8 cellular contexts compared by ENCODE assay signal in genomic region chr14:93115920-93116675, GRCh38. TPM values are rescaled to one million over a fixed set of nuclear protein-coding genes. Genes with fewer than 3 reads are reported as not detected.
DNase-seq lines count a peak whose midpoint lies in the region; ATAC-seq and TF ChIP-seq lines count a peak whose summit lies in the region.

Gene ITPK1 (minus strand): TSS chr14:93115925. CDS start chr14:93115163, 762 bp downstream.

- TSS peak; percentile 65 for BruUV-seq in Calu3 (replicated peaks; lab: Mats Ljungman, UMichigan)

- ATAC-seq in GM19397 (IDR thresholded peaks at IDR 0.05; ENCODE audit: unreplicated experiment) (peak; percentile 54), HG03469 (IDR thresholded peaks at IDR 0.05; ENCODE audit: unreplicated experiment) (peak; percentile 19), SK-N-SH treated with all-trans-retinoic acid at 6 μM for 48 hours (peak; percentile 65)

- H3K36me3 Mint-ChIP-seq in Calu3 (ENCODE audit: insufficient read depth, unreplicated experiment): peaks cover 41% of the 10 kb centered on the region

- peak within 1 kb of the TSS; percentile 86 for H3K4me3 Mint-ChIP-seq in Calu3 (ENCODE audit: low read depth, unreplicated experiment)

- intact Hi-C loops in Calu3 (cut with micrococcal nuclease; ENCODE audit: unreplicated experiment): no loop called here

- H3K9me3 Mint-ChIP-seq in Calu3 (ENCODE audit: low read depth, unreplicated experiment): no peaks in the 10 kb centered on the region

- no peaks in the 10 kb centered on the region for H3K27me3 Mint-ChIP-seq in Calu3 (ENCODE audit: unreplicated experiment)

- TF ChIP-seq CTCF in Calu3 (IDR thresholded peaks at IDR 0.05; ENCODE audit: unreplicated experiment): no peak

- peak within 1 kb of the TSS; percentile 90 for H3K27ac ChIP-seq in angular gyrus (ENCODE audit: low read depth, low read length)

- CTCF ChIA-PET in Calu3 (lab: Charles Lee): interaction anchor here (0.8 kb wide), 1 partner anchor 23 kb away, joined by 3 read pairs; no protein-coding TSS in a partner anchor

- peaks cover 9% of the 10 kb centered on the region for H3K4me1 Mint-ChIP-seq in Calu3 (ENCODE audit: low read depth, unreplicated experiment)

- H3K27ac Mint-ChIP-seq in Calu3 (ENCODE audit: unreplicated experiment): peak within 1 kb of the TSS; percentile 71

- DNase-seq in Calu3 (peak; percentile 59), hepatic stellate cell (ENCODE audit: low spot score) (peak; percentile 81), renal cortical epithelial cell (ENCODE audit: low read depth) (no peak), cortex of kidney (lab: John Stamatoyannopoulos, UW) (no peak)

TF ChIP-seq in SK-N-SH treated with all-trans-retinoic acid at 6 μM for 48 hours, 23 proteins besides CTCF, POLR2A, EP300 and RAD21:
- TF ChIP-seq RARB (CRISPR knock-in tag; IDR thresholded peaks at IDR 0.05) (no peak), PATZ1 (CRISPR knock-in tag; IDR thresholded peaks at IDR 0.05; ENCODE audit: borderline replicate concordance) (peak; percentile 26; the same call in 1 of the 2 replicates)
TF ChIP-seq in SK-N-SH treated with all-trans-retinoic acid at 6 μM for 48 hours: peak in this region for 1.

RNA-seq across cellular contexts. Expression of gene ITPK1, which starts in this region (rescaled TPM):
- total RNA-seq in Calu3 (2022): 94.3 and 109 TPM in 2 replicates
- 24.7 and 52.5 TPM in 2 replicates for total RNA-seq in renal cortical epithelial cell

Comparison
In these comparisons a context has a peak if more than half of its experiments do, and no peak if none do; other contexts are left out.
1. DNase-seq: peak in Calu3 (single experiment) and hepatic stellate cell (single experiment); none in renal cortical epithelial cell (single experiment) and cortex of kidney (single experiment).
2. Peak in every context shown above with its lines, with median percentiles within 50 percentile points of each other: ATAC-seq.